28 cellular contexts compared by ENCODE assay signal in genomic region chr16:72972878-72973571, GRCh38.
"Had no signal": no experiment of that assay in that cellular context is flagged by ENCODE, and none has a peak within 500 bp of the region (broad histone marks: within the 10 kb centered on the region; RNA-seq: fewer than 3 reads in every experiment).

No MANE protein-coding gene starts in this region.

- H3K4me1 Mint-ChIP-seq: activated CD4-positive, alpha-beta T cell treated with anti-CD3 and anti-CD28 coated beads, Interleukin-2, amount 10 ng/mL, durations not matched to agents 24 days and 14 days; activated naive CD4-positive, alpha-beta T cell treated with anti-CD3 and anti-CD28 coated beads, Interleukin-2, amount 10 ng/mL, durations not matched to agents 7 days and 5 days; stimulated activated effector memory CD8-positive, alpha-beta T cell treated with anti-CD3 and anti-CD28 coated beads, Interleukin-12 subunit alpha, Interleukin-12 subunit beta, amount 100 ng/mL, for 72 hours; stimulated activated naive CD8-positive, alpha-beta T cell treated with anti-CD3 and anti-CD28 coated beads, Interleukin-15, amount 100 ng/mL, for 72 hours; T-helper 17 cell had no signal

- H3K4me2 ChIP-seq: hepatocyte had no signal

- FAIRE-seq: astrocyte had no signal

- H3K36me3 Mint-ChIP-seq: activated CD4-positive, alpha-beta memory T cell treated with anti-CD3 and anti-CD28 coated beads for 36 hours; activated naive CD4-positive, alpha-beta T cell treated with anti-CD3 and anti-CD28 coated beads, Interleukin-2, amount 10 ng/mL, durations not matched to agents 7 days and 5 days; naive thymus-derived CD8-positive, alpha-beta T cell; stimulated activated effector memory CD8-positive, alpha-beta T cell treated with anti-CD3 and anti-CD28 coated beads, Interleukin-12 subunit alpha, Interleukin-12 subunit beta, amount 100 ng/mL, for 72 hours had no signal

- ATAC-seq: gastrocnemius medialis; left cardiac atrium; naive thymus-derived CD8-positive, alpha-beta T cell; right cardiac atrium; stimulated activated effector memory CD8-positive, alpha-beta T cell treated with anti-CD3 and anti-CD28 coated beads, Interleukin-12 subunit alpha, Interleukin-12 subunit beta, amount 100 ng/mL, for 72 hours; stimulated activated naive CD8-positive, alpha-beta T cell treated with anti-CD3 and anti-CD28 coated beads, Interleukin-15, amount 100 ng/mL, for 72 hours; T-helper 17 cell had no signal

- DNase-seq: activated CD4-positive, alpha-beta memory T cell treated with anti-CD3 and anti-CD28 coated beads for 36 hours; activated CD4-positive, alpha-beta T cell treated with anti-CD3 and anti-CD28 coated beads, Interleukin-2, amount 10 ng/mL, durations not matched to agents 24 days and 14 days; activated CD4-positive, CD25-positive, alpha-beta regulatory T cell treated with anti-CD3 and anti-CD28 coated beads, Interleukin-2, amount 50 U/mL, for 72 hours; activated CD8-positive, alpha-beta memory T cell treated with anti-CD3 and anti-CD28 coated beads, Interleukin-2, amount 50 U/mL, for 4 hours; activated gamma-delta T cell; activated naive CD4-positive, alpha-beta T cell treated with anti-CD3 and anti-CD28 coated beads, Interleukin-2, amount 10 ng/mL, durations not matched to agents 7 days and 5 days; activated T-cell treated with anti-CD3 and anti-CD28 coated beads, Interleukin-2, amount 50 U/mL, for 1 hour; amniotic stem cell; brain microvascular endothelial cell; central memory CD4-positive, alpha-beta T cell; gastrocnemius medialis; islet precursor cell; left cardiac atrium; naive thymus-derived CD8-positive, alpha-beta T cell; nucleus accumbens; right cardiac atrium; stimulated activated CD4-positive, alpha-beta T cell treated with anti-CD3 and anti-CD28 coated beads, Interleukin-4, amount 100 ng/mL, for 24 hours; stimulated activated naive CD8-positive, alpha-beta T cell treated with anti-CD3 and anti-CD28 coated beads, Interleukin-15, amount 100 ng/mL, for 72 hours; substantia nigra; T-helper 17 cell; T1000; upper lobe of left lung had no signal

- H3K27me3 ChIP-seq: brain microvascular endothelial cell, gastrocnemius medialis, hepatocyte, upper lobe of left lung, vagina had no signal

- H2AFZ ChIP-seq: hepatocyte had no signal

- H3K4me3 ChIP-seq: gastrocnemius medialis, hepatocyte, upper lobe of left lung, vagina had no signal

- H3K36me3 ChIP-seq: brain microvascular endothelial cell, gastrocnemius medialis, upper lobe of left lung, vagina had no signal

- H3K27ac ChIP-seq: brain microvascular endothelial cell, hepatocyte, upper lobe of left lung, vagina had no signal

- H3K27me3 Mint-ChIP-seq: activated CD4-positive, alpha-beta memory T cell treated with anti-CD3 and anti-CD28 coated beads for 36 hours; activated CD4-positive, alpha-beta T cell treated with anti-CD3 and anti-CD28 coated beads, Interleukin-2, amount 10 ng/mL, durations not matched to agents 24 days and 14 days; activated naive CD4-positive, alpha-beta T cell treated with anti-CD3 and anti-CD28 coated beads, Interleukin-2, amount 10 ng/mL, durations not matched to agents 7 days and 5 days; dendritic cell treated with granulocyte-macrophage colony-stimulating factor and Interleukin-4, amounts not matched to agents 40 ng/mL and 50 ng/mL, for 4 days; stimulated activated naive CD8-positive, alpha-beta T cell treated with anti-CD3 and anti-CD28 coated beads, Interleukin-15, amount 100 ng/mL, for 72 hours; T-helper 17 cell had no signal

- H3K4me3 Mint-ChIP-seq: activated CD4-positive, alpha-beta memory T cell treated with anti-CD3 and anti-CD28 coated beads for 36 hours; activated CD4-positive, alpha-beta T cell treated with anti-CD3 and anti-CD28 coated beads, Interleukin-2, amount 10 ng/mL, durations not matched to agents 24 days and 14 days; activated naive CD4-positive, alpha-beta T cell treated with anti-CD3 and anti-CD28 coated beads, Interleukin-2, amount 10 ng/mL, durations not matched to agents 7 days and 5 days; dendritic cell treated with granulocyte-macrophage colony-stimulating factor and Interleukin-4, amounts not matched to agents 40 ng/mL and 50 ng/mL, for 4 days; naive thymus-derived CD8-positive, alpha-beta T cell; neural crest cell; stimulated activated effector memory CD8-positive, alpha-beta T cell treated with anti-CD3 and anti-CD28 coated beads, Interleukin-12 subunit alpha, Interleukin-12 subunit beta, amount 100 ng/mL, for 72 hours; stimulated activated naive CD8-positive, alpha-beta T cell treated with anti-CD3 and anti-CD28 coated beads, Interleukin-15, amount 100 ng/mL, for 72 hours; T-helper 17 cell had no signal

- H3K27ac Mint-ChIP-seq: activated CD4-positive, alpha-beta memory T cell treated with anti-CD3 and anti-CD28 coated beads for 36 hours; activated CD4-positive, alpha-beta T cell treated with anti-CD3 and anti-CD28 coated beads, Interleukin-2, amount 10 ng/mL, durations not matched to agents 24 days and 14 days; activated naive CD4-positive, alpha-beta T cell treated with anti-CD3 and anti-CD28 coated beads, Interleukin-2, amount 10 ng/mL, durations not matched to agents 7 days and 5 days; dendritic cell treated with granulocyte-macrophage colony-stimulating factor and Interleukin-4, amounts not matched to agents 40 ng/mL and 50 ng/mL, for 4 days; naive thymus-derived CD8-positive, alpha-beta T cell; stimulated activated effector memory CD8-positive, alpha-beta T cell treated with anti-CD3 and anti-CD28 coated beads, Interleukin-12 subunit alpha, Interleukin-12 subunit beta, amount 100 ng/mL, for 72 hours; T-helper 17 cell had no signal

- H3K9me3 Mint-ChIP-seq: activated CD4-positive, alpha-beta memory T cell treated with anti-CD3 and anti-CD28 coated beads for 36 hours; dendritic cell treated with granulocyte-macrophage colony-stimulating factor and Interleukin-4, amounts not matched to agents 40 ng/mL and 50 ng/mL, for 4 days; naive thymus-derived CD8-positive, alpha-beta T cell; neural crest cell; stimulated activated naive CD8-positive, alpha-beta T cell treated with anti-CD3 and anti-CD28 coated beads, Interleukin-15, amount 100 ng/mL, for 72 hours had no signal

- H3K9me3 ChIP-seq: gastrocnemius medialis, upper lobe of left lung, vagina had no signal
